In genomic region chr9:131577005-131578000, GRCh38 we compare ENCODE assay signal across 15 cellular contexts. TPM values are rescaled to one million over a fixed set of nuclear protein-coding genes. Genes with fewer than 3 reads are reported as not detected.
DNase-seq lines count a peak whose midpoint lies in the region; ATAC-seq and TF ChIP-seq lines count a peak whose summit lies in the region.
"Had no signal": no experiment of that assay in that cellular context is flagged by ENCODE, and none has a peak within 500 bp of the region (broad histone marks: within the 10 kb centered on the region; RNA-seq: fewer than 3 reads in every experiment).

No MANE protein-coding gene starts in this region.

- H3K9me3 ChIP-seq in mammary epithelial cell (replicated peaks; ENCODE audit: insufficient read depth, low read length), result no peaks in the 10 kb centered on the region
- no peaks in the 10 kb centered on the region for H3K9me3 ChIP-seq in breast epithelium

- TF ChIP-seq CTCF in mammary epithelial cell (conservative IDR thresholded peaks at IDR 0.05 in 1 of 2, IDR thresholded peaks at IDR 0.05 in 1 of 2; ENCODE audit: extremely low read depth in 1 of 2, insufficient read depth in 1 of 2, low read depth in 1 of 2, low read length in 2 of 2) (no peak), breast epithelium (IDR thresholded peaks at IDR 0.05) (no peak), activated B cell treated with CpG ODN at 0.5 μM for 24 hours (IDR thresholded peaks at IDR 0.05) (no peak), type B pancreatic cell (conservative IDR thresholded peaks at IDR 0.05) (peak; percentile 38)

- no peaks in the 10 kb centered on the region for H4K20me1 ChIP-seq in mammary epithelial cell (ENCODE audit: insufficient read depth, low read length)

- no peak overlapping the region for H3K4me2 ChIP-seq in mammary epithelial cell (ENCODE audit: insufficient read depth, low read depth, low read length)

- POLR2A ChIA-PET in activated B cell treated with CpG ODN at 0.5 μM for 24 hours (lab: Charles Lee), result interaction anchor here (0.6 to 1.4 kb wide), 2 partner anchors 10 to 101 kb away, joined by 3 to 8 read pairs; no protein-coding TSS in a partner anchor

- H3K27ac ChIP-seq in mammary epithelial cell (ENCODE audit: insufficient read depth, low read depth, low read length) (no peak overlapping the region), breast epithelium (no peak overlapping the region)
- H3K27ac ChIP-seq: brain microvascular endothelial cell, HL-60 had no signal

- BruUV-seq in mammary epithelial cell (replicated peaks; lab: Mats Ljungman, UMichigan), result TSS peak; percentile 32

- H3K36me3 ChIP-seq in mammary epithelial cell (ENCODE audit: insufficient read depth, low read length), result peaks cover 12% of the 10 kb centered on the region
- H3K36me3 ChIP-seq in breast epithelium, result no peaks in the 10 kb centered on the region
- peaks cover 14% of the 10 kb centered on the region for H3K36me3 ChIP-seq in H7 (replicated peaks; ENCODE audit: control insufficient read depth, insufficient read depth, low read length)

- TF ChIP-seq POLR2A in breast epithelium (IDR thresholded peaks at IDR 0.05), result no peak

- H3K4me3 Mint-ChIP-seq in activated B cell treated with CpG ODN at 0.5 μM for 24 hours (no peak overlapping the region), type B pancreatic cell (no peak overlapping the region)

- H3K27ac Mint-ChIP-seq in activated B cell treated with CpG ODN at 0.5 μM for 24 hours (peak overlapping the region; percentile 91), type B pancreatic cell (peak overlapping the region; percentile 68)

- 95% methylated on average over 16 of the region's 25 CpGs for WGBS in mammary epithelial cell (ENCODE audit: low coverage, missing lambda C conversion rate)

- dilution Hi-C loops in mammary epithelial cell (cut with HindIII; ENCODE audit: low sequenced_read_pairs), result no loop called here

- no peak for ATAC-seq in activated B cell treated with CpG ODN at 0.5 μM for 24 hours (ENCODE audit: low read depth)
- peak; percentile 18 for ATAC-seq in esophagus mucosa
- ATAC-seq in HG02973 (IDR thresholded peaks at IDR 0.05; ENCODE audit: unreplicated experiment), result no peak

- H3K9ac ChIP-seq in mammary epithelial cell (ENCODE audit: insufficient read depth, low read length), result no peak overlapping the region

- in situ Hi-C loops in mammary epithelial cell (cut with MboI; ENCODE audit: low sequenced_read_pairs in 2 of 2), result loop anchor here in 1 of 2 donors (25.0 kb wide), 1 partner anchor 685 kb away; no protein-coding TSS in a partner anchor

- H3K4me1 ChIP-seq in mammary epithelial cell (ENCODE audit: insufficient read depth, low read length), result no peaks in the 10 kb centered on the region
- peaks cover 0 to 5% of the 10 kb centered on the region in 2 donors for H3K4me1 ChIP-seq in breast epithelium

- no peaks in the 10 kb centered on the region for H3K9me3 Mint-ChIP-seq in activated B cell treated with CpG ODN at 0.5 μM for 24 hours
- H3K9me3 Mint-ChIP-seq in type B pancreatic cell, result no peaks in the 10 kb centered on the region

- intact Hi-C loops in mammary epithelial cell (cut with micrococcal nuclease) (no loop called here), breast epithelium (cut with DNase I; ENCODE audit: low total_unique reads) (no loop called here), activated B cell treated with CpG ODN at 0.5 μM for 24 hours (cut with micrococcal nuclease) (loop anchor here (5.0 kb wide), 1 partner anchor 45 kb away; the partner anchor contains the start of gene UCK1)

- H3K27me3 Mint-ChIP-seq in activated B cell treated with CpG ODN at 0.5 μM for 24 hours (no peaks in the 10 kb centered on the region), type B pancreatic cell (no peaks in the 10 kb centered on the region)

- peaks cover 27% of the 10 kb centered on the region for H3K4me1 Mint-ChIP-seq in activated B cell treated with CpG ODN at 0.5 μM for 24 hours
- H3K4me1 Mint-ChIP-seq in type B pancreatic cell (ENCODE audit: unreplicated experiment), result peaks cover 9% of the 10 kb centered on the region

- DNase-seq in mammary epithelial cell (no peak), breast epithelium (ENCODE audit: low spot score in 2 of 2) (no peak), activated B cell treated with CpG ODN at 0.5 μM for 24 hours (no peak), type B pancreatic cell (ENCODE audit: extremely low spot score, unreplicated experiment) (no peak), H7 (no peak), NCI-H187 (lab: John Stamatoyannopoulos, UW) (no peak)
- DNase-seq: activated CD4-positive, CD25-positive, alpha-beta regulatory T cell treated with anti-CD3 and anti-CD28 coated beads, Interleukin-2, amount 50 U/mL, for 72 hours; brain microvascular endothelial cell; DMS53; NCI-H524 treated with DMSO at 0.1 percent for 48 hours; stimulated activated naive CD4-positive, alpha-beta T cell treated with Interleukin-2 at 50 U/mL for 16 hours had no signal

- H3K36me3 Mint-ChIP-seq in activated B cell treated with CpG ODN at 0.5 μM for 24 hours (ENCODE audit: low read depth), result peaks cover 85% of the 10 kb centered on the region
- H3K36me3 Mint-ChIP-seq in type B pancreatic cell, result peaks cover 13% of the 10 kb centered on the region

- CTCF ChIA-PET in mammary epithelial cell (lab: Charles Lee; ENCODE audit: low non-redundant PET), result interaction anchor here (0.6 kb wide), 1 partner anchor 136 kb away, joined by 6 read pairs; no protein-coding TSS in a partner anchor
- CTCF ChIA-PET in activated B cell treated with CpG ODN at 0.5 μM for 24 hours (lab: Charles Lee), result no interaction called here

- H2AFZ ChIP-seq in mammary epithelial cell (ENCODE audit: low read depth, low read length), result no peak overlapping the region

- no peak overlapping the region for H3K4me3 ChIP-seq in mammary epithelial cell (replicated peaks in 1 of 3; ENCODE audit: insufficient read depth in 1 of 3, low read depth in 2 of 3, low read length in 3 of 3)
- H3K4me3 ChIP-seq in breast epithelium, result no peak overlapping the region
- no peak overlapping the region for H3K4me3 ChIP-seq in H7 (ENCODE audit: insufficient read depth, low read depth, low read length)

- H3K27me3 ChIP-seq in mammary epithelial cell (ENCODE audit: insufficient read depth, low read length), result no peaks in the 10 kb centered on the region
- H3K27me3 ChIP-seq in breast epithelium, result no peaks in the 10 kb centered on the region
- H3K27me3 ChIP-seq in H7 (ENCODE audit: control insufficient read depth, insufficient read depth, low read length), result no peaks in the 10 kb centered on the region
- H3K27me3 ChIP-seq: brain microvascular endothelial cell had no signal

- H3K79me2 ChIP-seq in mammary epithelial cell (ENCODE audit: insufficient read depth, low read length), result no peaks in the 10 kb centered on the region

RNA-seq across cellular contexts. Expression of gene PRRT1B, which starts 32.0 kb away (rescaled TPM):
- total RNA-seq in mammary epithelial cell (not detected), breast epithelium (under 1 TPM in 1 of 3 donors, not detected in 2; 0.33 TPM), activated B cell treated with CpG ODN at 0.5 μM for 24 hours (not detected in 2 replicates), esophagus mucosa (not detected), type B pancreatic cell (ENCODE audit: low replicate concordance) (3.0 and 5.6 TPM in 2 replicates)
- not detected for polyA plus RNA-seq in mammary epithelial cell
- polyA minus RNA-seq in mammary epithelial cell, result not detected
- total RNA-seq in H7 (2014; rRNA removed; shearing (Covaris generic)), result 0.22 and 1.5 TPM in 2 replicates
- total RNA-seq: lower leg skin had no signal

RNA-seq across cellular contexts. Expression of gene UCK1, which starts 46.2 kb away (rescaled TPM):
- total RNA-seq in mammary epithelial cell (10 to 100 TPM; 17.5 to 21.7 TPM), breast epithelium (10 to 100 TPM; 33.4 to 61.0 (median 37.7) TPM), activated B cell treated with CpG ODN at 0.5 μM for 24 hours (19.1 and 30.4 TPM in 2 replicates), esophagus mucosa (15.3 TPM), type B pancreatic cell (ENCODE audit: low replicate concordance) (25.9 and 36.8 TPM in 2 replicates)
- polyA plus RNA-seq in mammary epithelial cell, result 22.9 TPM
- polyA minus RNA-seq in mammary epithelial cell, result 22.6 TPM
- 31.2 and 33.2 TPM in 2 replicates for total RNA-seq in H7 (2014; rRNA removed; shearing (Covaris generic))
